In the genomic region with DNA sequence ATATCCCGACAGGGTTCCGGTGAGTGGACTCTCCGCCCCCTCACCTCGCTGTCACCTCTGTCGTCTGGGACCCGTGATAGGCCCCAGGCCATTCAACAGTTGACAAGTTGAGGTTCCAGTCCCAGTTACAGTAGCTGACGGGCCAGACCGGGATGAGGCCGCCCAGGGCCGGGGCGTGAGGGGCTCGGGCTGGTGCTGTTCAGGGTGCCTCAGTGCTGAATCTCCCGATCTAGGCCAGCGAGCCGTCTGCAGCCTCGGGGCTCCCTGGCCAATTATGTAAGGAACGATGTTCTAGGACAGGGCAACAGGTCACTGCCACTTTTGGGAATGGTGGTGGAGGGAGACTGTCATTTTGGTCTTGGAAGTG, we compare ENCODE assay signal across 8 cellular contexts. TPM values are rescaled to one million over a fixed set of nuclear protein-coding genes. Genes with fewer than 3 reads are reported as not detected.
DNase-seq lines count a peak whose midpoint lies in the region; ATAC-seq and TF ChIP-seq lines count a peak whose summit lies in the region.

No MANE protein-coding gene starts in this region.

- H3K27ac Mint-ChIP-seq in central memory CD8-positive, alpha-beta T cell (ENCODE audit: low read depth), result peak overlapping the region; percentile 94
- peak overlapping the region; percentile 68 for H3K27ac Mint-ChIP-seq in type B pancreatic cell

- peak; percentile 9 for ATAC-seq in GM21528 (IDR thresholded peaks at IDR 0.05; ENCODE audit: low FRiP score, unreplicated experiment)
- ATAC-seq in central memory CD8-positive, alpha-beta T cell (replicated peaks; ENCODE audit: extremely low read depth, poor library complexity, severe bottlenecking), result no peak

- DNase-seq in AG10803 (ENCODE audit: low read depth) (no peak), lung microvascular endothelial cell (ENCODE audit: low read depth in 2 of 2) (peak; percentile 27 to 52), type B pancreatic cell (ENCODE audit: extremely low spot score, unreplicated experiment) (no peak), midbrain (lab: John Stamatoyannopoulos, UW) (no peak), NCI-H524 treated with DMSO at 0.1 percent for 48 hours (lab: John Stamatoyannopoulos, UW) (no peak)
- DNase-seq in central memory CD8-positive, alpha-beta T cell (ENCODE audit: low spot score in 2 of 2), result peak in 1 of 2 donors; percentile 12

- peak overlapping the region; percentile 85 for H3K4me3 Mint-ChIP-seq in central memory CD8-positive, alpha-beta T cell
- peak overlapping the region; percentile 100 for H3K4me3 Mint-ChIP-seq in type B pancreatic cell

- TF ChIP-seq CTCF in AG10803 (conservative IDR thresholded peaks at IDR 0.05; ENCODE audit: low read length) (no peak), type B pancreatic cell (conservative IDR thresholded peaks at IDR 0.05) (no peak)

- H3K9me3 Mint-ChIP-seq in central memory CD8-positive, alpha-beta T cell, result no peaks in the 10 kb centered on the region
- no peaks in the 10 kb centered on the region for H3K9me3 Mint-ChIP-seq in type B pancreatic cell

- H3K4me3 ChIP-seq in AG10803 (ENCODE audit: low read length), result peak overlapping the region; percentile 91

- H3K4me1 Mint-ChIP-seq in central memory CD8-positive, alpha-beta T cell, result peaks cover 33% of the 10 kb centered on the region
- peaks cover 17% of the 10 kb centered on the region for H3K4me1 Mint-ChIP-seq in type B pancreatic cell (ENCODE audit: unreplicated experiment)

- H3K36me3 Mint-ChIP-seq in central memory CD8-positive, alpha-beta T cell (ENCODE audit: insufficient read depth), result peaks cover 18% of the 10 kb centered on the region
- peaks cover 3% of the 10 kb centered on the region for H3K36me3 Mint-ChIP-seq in type B pancreatic cell

- H3K27me3 Mint-ChIP-seq in central memory CD8-positive, alpha-beta T cell, result peaks cover 25% of the 10 kb centered on the region
- H3K27me3 Mint-ChIP-seq in type B pancreatic cell, result peaks cover 17% of the 10 kb centered on the region

TF ChIP-seq in PFSK-1, 5 proteins besides CTCF, POLR2A, EP300 and RAD21:
- TF ChIP-seq, protein P1, sequence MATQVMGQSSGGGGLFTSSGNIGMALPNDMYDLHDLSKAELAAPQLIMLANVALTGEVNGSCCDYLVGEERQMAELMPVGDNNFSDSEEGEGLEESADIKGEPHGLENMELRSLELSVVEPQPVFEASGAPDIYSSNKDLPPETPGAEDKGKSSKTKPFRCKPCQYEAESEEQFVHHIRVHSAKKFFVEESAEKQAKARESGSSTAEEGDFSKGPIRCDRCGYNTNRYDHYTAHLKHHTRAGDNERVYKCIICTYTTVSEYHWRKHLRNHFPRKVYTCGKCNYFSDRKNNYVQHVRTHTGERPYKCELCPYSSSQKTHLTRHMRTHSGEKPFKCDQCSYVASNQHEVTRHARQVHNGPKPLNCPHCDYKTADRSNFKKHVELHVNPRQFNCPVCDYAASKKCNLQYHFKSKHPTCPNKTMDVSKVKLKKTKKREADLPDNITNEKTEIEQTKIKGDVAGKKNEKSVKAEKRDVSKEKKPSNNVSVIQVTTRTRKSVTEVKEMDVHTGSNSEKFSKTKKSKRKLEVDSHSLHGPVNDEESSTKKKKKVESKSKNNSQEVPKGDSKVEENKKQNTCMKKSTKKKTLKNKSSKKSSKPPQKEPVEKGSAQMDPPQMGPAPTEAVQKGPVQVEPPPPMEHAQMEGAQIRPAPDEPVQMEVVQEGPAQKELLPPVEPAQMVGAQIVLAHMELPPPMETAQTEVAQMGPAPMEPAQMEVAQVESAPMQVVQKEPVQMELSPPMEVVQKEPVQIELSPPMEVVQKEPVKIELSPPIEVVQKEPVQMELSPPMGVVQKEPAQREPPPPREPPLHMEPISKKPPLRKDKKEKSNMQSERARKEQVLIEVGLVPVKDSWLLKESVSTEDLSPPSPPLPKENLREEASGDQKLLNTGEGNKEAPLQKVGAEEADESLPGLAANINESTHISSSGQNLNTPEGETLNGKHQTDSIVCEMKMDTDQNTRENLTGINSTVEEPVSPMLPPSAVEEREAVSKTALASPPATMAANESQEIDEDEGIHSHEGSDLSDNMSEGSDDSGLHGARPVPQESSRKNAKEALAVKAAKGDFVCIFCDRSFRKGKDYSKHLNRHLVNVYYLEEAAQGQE (IDR thresholded peaks at IDR 0.05; ENCODE audit: insufficient read depth in 1 of 2, low read depth in 2 of 2, low read length in 2 of 2), result peak; percentile 52 to 87; a peak in 3 of 4 replicates
- TF ChIP-seq SIN3A (IDR thresholded peaks at IDR 0.05; ENCODE audit: borderline replicate concordance, insufficient read depth, low read length), result no peak
TF ChIP-seq in PFSK-1: peak in this region for 1.

RNA-seq across cellular contexts. Expression of gene GABARAPL2, which starts 0.7 kb away (rescaled TPM):
- 51.6 TPM for polyA plus RNA-seq in PFSK-1 (2012; ENCODE audit: insufficient read length, low read depth)
- 39.7 and 77.0 TPM in 2 replicates for total RNA-seq in lung microvascular endothelial cell
- total RNA-seq in type B pancreatic cell (ENCODE audit: low replicate concordance), result 85.6 and 86.2 TPM in 2 replicates

RNA-seq across cellular contexts. Expression of gene TMEM231, which starts 10.8 kb away (rescaled TPM):
- polyA plus RNA-seq in PFSK-1 (2012; ENCODE audit: insufficient read length, low read depth), result 6.5 TPM
- 4.6 and 5.2 TPM in 2 replicates for total RNA-seq in lung microvascular endothelial cell
- 10.0 and 18.2 TPM in 2 replicates for total RNA-seq in type B pancreatic cell (ENCODE audit: low replicate concordance)

RNA-seq across cellular contexts. Expression of gene CHST5, which starts 31.0 kb away (rescaled TPM):
- not detected for polyA plus RNA-seq in PFSK-1 (2012; ENCODE audit: insufficient read length, low read depth)
- total RNA-seq in lung microvascular endothelial cell (not detected in 2 replicates), type B pancreatic cell (ENCODE audit: low replicate concordance) (0.60 and 1.9 TPM in 2 replicates)

RNA-seq across cellular contexts. Expression of gene ADAT1, which starts 56.2 kb away (rescaled TPM):
- 10.8 TPM for polyA plus RNA-seq in PFSK-1 (2012; ENCODE audit: insufficient read length, low read depth)
- total RNA-seq in lung microvascular endothelial cell (43.2 and 56.9 TPM in 2 replicates), type B pancreatic cell (ENCODE audit: low replicate concordance) (39.6 and 51.9 TPM in 2 replicates)

Comparison
In these comparisons a context has a peak if more than half of its experiments do, and no peak if none do; other contexts are left out.
1. DNase-seq: peak in lung microvascular endothelial cell (2 of 2); none in AG10803 (single experiment), type B pancreatic cell (single experiment), midbrain (single experiment) and NCI-H524 treated with DMSO at 0.1 percent for 48 hours (single experiment).